9 cellular contexts compared by ENCODE assay signal in the genomic region with DNA sequence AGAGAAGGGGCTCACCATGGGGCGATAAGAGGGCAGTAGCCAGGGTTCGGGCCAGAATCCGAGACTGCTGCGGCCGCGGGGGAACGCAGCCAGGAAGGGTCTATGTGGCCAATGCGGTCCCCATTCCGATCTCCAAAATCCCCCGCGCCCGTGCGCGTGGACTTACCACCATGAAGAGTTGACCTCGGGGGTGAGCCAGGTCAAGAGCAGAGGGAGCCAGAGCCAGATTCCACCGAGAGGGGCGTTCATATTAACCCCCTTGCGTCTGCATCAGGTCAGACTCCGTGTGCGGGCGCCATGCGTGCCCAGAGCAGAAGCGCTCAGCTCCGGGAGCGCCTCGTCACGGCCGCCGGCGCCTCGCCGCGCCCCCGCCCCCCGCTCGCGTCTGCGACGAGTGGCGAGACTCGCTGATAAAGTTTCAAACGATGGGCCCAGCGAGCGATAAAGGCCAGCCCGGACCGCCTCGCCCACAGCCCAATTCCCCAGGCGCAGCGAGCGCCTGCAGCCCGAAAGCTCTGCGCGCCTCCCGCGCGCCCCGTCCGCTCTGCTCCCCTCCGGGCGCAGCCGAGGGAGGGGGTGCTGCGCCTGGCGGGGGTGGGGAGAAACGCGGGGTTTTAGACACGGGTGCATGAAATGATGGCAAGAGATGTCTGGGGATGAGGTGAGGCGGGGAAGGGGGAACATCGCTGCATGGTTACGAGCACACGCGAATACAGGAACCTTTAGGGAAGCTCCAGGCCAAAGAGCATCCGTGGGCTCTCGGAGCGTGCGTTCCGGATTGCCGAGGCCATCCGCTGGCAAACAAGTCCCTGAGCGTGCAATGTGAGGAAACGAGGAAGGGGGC. TPM values are rescaled to one million over a fixed set of nuclear protein-coding genes. Genes with fewer than 3 reads are reported as not detected.
DNase-seq lines count a peak whose midpoint lies in the region; ATAC-seq and TF ChIP-seq lines count a peak whose summit lies in the region.
"Had no signal": no experiment of that assay in that cellular context is flagged by ENCODE, and none has a peak within 500 bp of the region (broad histone marks: within the 10 kb centered on the region; RNA-seq: fewer than 3 reads in every experiment).

A gene (minus strand): TSS at position 318 of the 844 bp plus-strand sequence. CDS start 69 bp downstream, at position 249.

- H3K27me3 Mint-ChIP-seq in endothelial cell (ENCODE audit: unreplicated experiment): peaks cover 36% of the 10 kb centered on the region

- WGBS in IMR-90 (ENCODE audit: extremely low coverage in 2 of 2, insufficient read length in 1 of 2), 2 experiments: 3% methylated on average over 27 of the region's 80 CpGs; no CpG with 5 or more reads in 1 of the 2 experiments

- H3K4me1 Mint-ChIP-seq in endothelial cell (ENCODE audit: unreplicated experiment): peaks cover 14% of the 10 kb centered on the region

- H4K20me1 ChIP-seq in IMR-90 (ENCODE audit: insufficient read depth, low read length): no peaks in the 10 kb centered on the region

- H3K79me1 ChIP-seq in IMR-90 (ENCODE audit: low read depth in 1 of 2, low read length in 2 of 2): no peaks in the 10 kb centered on the region

- peak; percentile 25 for ATAC-seq in IMR-90 (ENCODE audit: low read depth)
- ATAC-seq in HG03571 (IDR thresholded peaks at IDR 0.05; ENCODE audit: unreplicated experiment): no peak

- H2BK5ac ChIP-seq in IMR-90 (ENCODE audit: low read depth, low read length, poor library complexity, severe bottlenecking): no peak within 1 kb of the TSS

- H2BK20ac ChIP-seq in IMR-90 (ENCODE audit: low read depth, low read length): peak within 1 kb of the TSS; percentile 56; the same call in 1 of the 2 replicates

- peak within 1 kb of the TSS; percentile 79 for H3K4ac ChIP-seq in IMR-90 (ENCODE audit: low read depth, low read length)

- CTCF ChIA-PET in AG04450 (lab: Charles Lee): interaction anchor here (3.9 kb wide), 1 partner anchor 110 kb away, joined by 12 read pairs; no protein-coding TSS in a partner anchor
- CTCF ChIA-PET in IMR-90 (lab: Yijun Ruan, JAX): interaction anchor here (0.6 to 0.8 kb wide), 2 partner anchors 75 to 110 kb away, joined by 3 read pairs; no protein-coding TSS in a partner anchor

- peak within 1 kb of the TSS; percentile 83 for H3K4me2 ChIP-seq in IMR-90 (ENCODE audit: low read depth, low read length)

- no peak within 1 kb of the TSS for H3K56ac ChIP-seq in IMR-90 (ENCODE audit: extremely low read depth, insufficient read depth, low read length)

- H3K9ac ChIP-seq in IMR-90 (ENCODE audit: low read depth, low read length): peak within 1 kb of the TSS; percentile 51; the same call in 1 of the 2 replicates
- H3K9ac ChIP-seq in muscle layer of colon (ENCODE audit: low read length): no peak within 1 kb of the TSS

- H3K27ac ChIP-seq in AG04450 (ENCODE audit: low read depth, low read length) (peak within 1 kb of the TSS; percentile 57), IMR-90 (ENCODE audit: insufficient read depth, low read length) (peak within 1 kb of the TSS; percentile 8; the same call in 1 of the 2 replicates), muscle layer of colon (ENCODE audit: low read depth, low read length) (no peak within 1 kb of the TSS)

- dilution Hi-C loops in IMR-90 (cut with HindIII; ENCODE audit: low sequenced_read_pairs, unreplicated experiment): no loop called here

- H3K27me3 ChIP-seq in AG04450 (ENCODE audit: control insufficient read depth, insufficient read depth, low read length) (peaks cover 27% of the 10 kb centered on the region), IMR-90 (ENCODE audit: control insufficient read depth, insufficient read depth, low read length) (peaks cover 30% of the 10 kb centered on the region), muscle layer of colon (ENCODE audit: control insufficient read depth in 1 of 2, insufficient read depth in 2 of 2, low read length in 2 of 2) (peaks cover 5 to 30% of the 10 kb centered on the region in 2 donors)

- peak within 1 kb of the TSS; percentile 49; the same call in 1 of the 2 replicates for H4K5ac ChIP-seq in IMR-90 (ENCODE audit: low read depth, low read length)

- in situ Hi-C loops in IMR-90 (cut with MboI; ENCODE audit: low sequenced_read_pairs): no loop called here

- H3K23ac ChIP-seq in IMR-90 (ENCODE audit: low read depth, low read length): peak within 1 kb of the TSS; percentile 68

- peak within 1 kb of the TSS; percentile 41 for H4K91ac ChIP-seq in IMR-90 (ENCODE audit: insufficient read depth, low read depth, low read length)

- H3K14ac ChIP-seq in IMR-90 (replicated peaks; ENCODE audit: low read depth, low read length): 0 out of 2 replicates have a peak within 1 kb of the TSS, but pooled peaks have one; percentile 42

- peak within 1 kb of the TSS; percentile 42; the same call in 1 of the 2 replicates for H3K18ac ChIP-seq in IMR-90 (ENCODE audit: low read depth, low read length)

- 0 out of 2 replicates have a peak, but pooled peaks cover 2% of the 10 kb centered on the region for H3K9me1 ChIP-seq in IMR-90 (ENCODE audit: insufficient read depth, low read length)

- no peak for TF ChIP-seq RAD21 in IMR-90 (IDR thresholded peaks at IDR 0.05; ENCODE audit: low read length)

- peak within 1 kb of the TSS; percentile 91 for H2AK9ac ChIP-seq in IMR-90 (replicated peaks; ENCODE audit: low read depth, low read length, poor library complexity)

- peaks cover 7% of the 10 kb centered on the region; the same call in 1 of the 2 replicates for H3K4me1 ChIP-seq in IMR-90 (ENCODE audit: control insufficient read depth, insufficient read depth, low read length)
- peaks cover 7% of the 10 kb centered on the region for H3K4me1 ChIP-seq in muscle layer of colon (ENCODE audit: insufficient read depth, low read length)

- POLR2A ChIA-PET in AG04450 (lab: Yijun Ruan, JAX) (interaction anchor here (0.6 to 1.1 kb wide), 5 partner anchors 23 to 104 kb away, joined by 3 to 9 read pairs (median 3); no protein-coding TSS in a partner anchor), IMR-90 (lab: Charles Lee; ENCODE audit: unreplicated experiment) (interaction anchor here (0.7 to 1.1 kb wide), 2 partner anchors 16 to 200 kb away, joined by 3 to 6 read pairs; no protein-coding TSS in a partner anchor)

- no peaks in the 10 kb centered on the region for H3K36me3 Mint-ChIP-seq in endothelial cell (ENCODE audit: low read depth, unreplicated experiment)

- DNase-seq in AG04450 (ENCODE audit: low read depth, low spot score) (no peak), IMR-90 (peak; percentile 22), endothelial cell (ENCODE audit: low spot score) (peak; percentile 23), midbrain (lab: John Stamatoyannopoulos, UW) (no peak), cerebellar cortex (ENCODE audit: low spot score) (no peak), GF-D8 (lab: John Stamatoyannopoulos, UW) (no peak)

- H3K4me3 Mint-ChIP-seq in endothelial cell (ENCODE audit: unreplicated experiment): peak within 1 kb of the TSS; percentile 87
- H3K4me3 Mint-ChIP-seq: activated CD4-positive, alpha-beta T cell treated with anti-CD3 and anti-CD28 coated beads, Interleukin-2, amount 10 ng/mL, durations not matched to agents 24 days and 14 days had no signal

- H4K8ac ChIP-seq in IMR-90 (ENCODE audit: low read depth in 2 of 2, low read length in 2 of 2): peak within 1 kb of the TSS; percentile 19 to 78; a peak in 1 of 4 replicates

- TF ChIP-seq POLR2A in IMR-90 (IDR thresholded peaks at IDR 0.05; ENCODE audit: low read depth, low read length): no peak

- H2BK120ac ChIP-seq in IMR-90 (ENCODE audit: low read depth, low read length): peak within 1 kb of the TSS; percentile 90

- H2AK5ac ChIP-seq in IMR-90 (ENCODE audit: low read depth, low read length): peak within 1 kb of the TSS; percentile 20; the same call in 1 of the 2 replicates

- peaks cover 8% of the 10 kb centered on the region for H3K9me3 ChIP-seq in AG04450 (ENCODE audit: control insufficient read depth, insufficient read depth, low read length)
- H3K9me3 ChIP-seq in IMR-90 (ENCODE audit: control insufficient read depth, insufficient read depth, low read length): peaks cover 6% of the 10 kb centered on the region; the same call in 1 of the 2 replicates
- no peaks in the 10 kb centered on the region for H3K9me3 ChIP-seq in muscle layer of colon (ENCODE audit: low read length)

- H3K27ac Mint-ChIP-seq in endothelial cell (ENCODE audit: unreplicated experiment): no peak within 1 kb of the TSS
- H3K27ac Mint-ChIP-seq: activated CD4-positive, alpha-beta T cell treated with anti-CD3 and anti-CD28 coated beads, Interleukin-2, amount 10 ng/mL, durations not matched to agents 24 days and 14 days had no signal

- H3K36me3 ChIP-seq in IMR-90 (ENCODE audit: control insufficient read depth, insufficient read depth, low read length) (peaks cover 6% of the 10 kb centered on the region; the same call in 1 of the 2 replicates), muscle layer of colon (ENCODE audit: insufficient read depth, low read length) (no peaks in the 10 kb centered on the region)

- intact Hi-C loops in IMR-90 (cut with micrococcal nuclease): loop anchor here (5.0 kb wide), 2 partner anchors 39 to 51 kb away; no protein-coding TSS in a partner anchor

- BruUV-seq in IMR-90 (replicated peaks; lab: Mats Ljungman, UMichigan): no TSS peak

- H3K9me3 Mint-ChIP-seq in endothelial cell (ENCODE audit: unreplicated experiment): no peaks in the 10 kb centered on the region
- H3K9me3 Mint-ChIP-seq: activated CD4-positive, alpha-beta T cell treated with anti-CD3 and anti-CD28 coated beads, Interleukin-2, amount 10 ng/mL, durations not matched to agents 24 days and 14 days had no signal

- peak within 1 kb of the TSS; percentile 94 for H2AFZ ChIP-seq in IMR-90 (replicated peaks; ENCODE audit: low read length, poor library complexity)

- no peak for TF ChIP-seq CTCF in AG04450 (IDR thresholded peaks at IDR 0.05; ENCODE audit: low read depth, low read length)
- TF ChIP-seq CTCF in IMR-90 (conservative IDR thresholded peaks at IDR 0.05; ENCODE audit: low read depth, low read length): no peak
- no peak for TF ChIP-seq CTCF in endothelial cell (IDR thresholded peaks at IDR 0.05; ENCODE audit: unreplicated experiment)

- H2BK15ac ChIP-seq in IMR-90 (ENCODE audit: low read depth, low read length): no peak within 1 kb of the TSS

- peak within 1 kb of the TSS; percentile 62 for H3K4me3 ChIP-seq in AG04450 (ENCODE audit: low read depth, low read length)
- H3K4me3 ChIP-seq in IMR-90 (ENCODE audit: insufficient read depth, low read depth, low read length): peak within 1 kb of the TSS; percentile 45
- H3K4me3 ChIP-seq in muscle layer of colon (ENCODE audit: low read depth in 1 of 2, low read length in 2 of 2): peak within 1 kb of the TSS; percentile 49 to 57

TF ChIP-seq in IMR-90, 13 proteins besides CTCF, POLR2A, EP300 and RAD21 (continues in another document):
- TF ChIP-seq NFE2L2 (IDR thresholded peaks at IDR 0.05; ENCODE audit: low read depth, low read length) (no peak), CEBPB (IDR thresholded peaks at IDR 0.05; ENCODE audit: low read depth, low read length) (no peak), MAFK (IDR thresholded peaks at IDR 0.05; ENCODE audit: low read depth, low read length) (no peak)

RNA-seq across cellular contexts. Expression of the gene that starts here (rescaled TPM):
- polyA plus RNA-seq in AG04450 (2011; rRNA removed) (24.4 and 27.0 TPM in 2 replicates), IMR-90 (2012; rRNA removed) (1.5 and 1.9 TPM in 2 replicates)
- polyA minus RNA-seq in AG04450 (2011; rRNA and poly(A)+ RNA removed): 23.5 and 34.4 TPM in 2 replicates
- total RNA-seq in IMR-90 (2012; rRNA removed) (1.4 and 1.8 TPM in 2 replicates), endothelial cell (ENCODE audit: unreplicated experiment) (0.41 TPM)
- 1.6 and 2.5 TPM in 2 replicates for polyA plus RNA-seq in IMR-90 (2012; cell fraction: cytosol; rRNA removed)
- polyA plus RNA-seq in IMR-90 (2012; cell fraction: nucleus; rRNA removed; ENCODE audit: low replicate concordance): 0.81 and 1.7 TPM in 2 replicates
- total RNA-seq: activated CD4-positive, alpha-beta T cell treated with anti-CD3 and anti-CD28 coated beads, Interleukin-2, amount 10 ng/mL, durations not matched to agents 24 days and 14 days had no signal

Comparison
In these comparisons a context has a peak if more than half of its experiments do, and no peak if none do; other contexts are left out.
1. Peak in DNase-seq in endothelial cell; RNA of the gene not detected or under 1 TPM.